10 cellular contexts compared by ENCODE assay signal in genomic region chr4:108072300-108072699, GRCh38.
A peak's percentile ranks its signal among the peaks of the same experiment; 100 is the strongest.
DNase-seq lines count a peak whose midpoint lies in the region; ATAC-seq, FAIRE-seq and TF ChIP-seq lines count a peak whose summit lies in the region.
"Had no signal": no experiment of that assay in that cellular context is flagged by ENCODE, and none has a peak within 500 bp of the region (broad histone marks: within the 10 kb centered on the region; RNA-seq: fewer than 3 reads in every experiment).

No MANE protein-coding gene starts in this region.

- peaks cover 2% of the 10 kb centered on the region for H3K27me3 Mint-ChIP-seq in HFFc6 (ENCODE audit: insufficient read depth)
- no peaks in the 10 kb centered on the region for H3K27me3 Mint-ChIP-seq in mesothelial cell of epicardium (ENCODE audit: low read depth)

- H4K20me1 ChIP-seq in BLaER1, result peaks cover 100% of the 10 kb centered on the region

- peak; percentile 64 for DNase-seq in effector CD8-positive, alpha-beta T cell (lab: John Stamatoyannopoulos, UW)
- DNase-seq in SIG-M5 treated with dmso at 0.1 percent for 504 hours (lab: John Stamatoyannopoulos, UW; ENCODE audit: unreplicated experiment), result no peak
- no peak for DNase-seq in HFFc6
- DNase-seq in mesothelial cell of epicardium (ENCODE audit: low spot score in 2 of 2, unreplicated experiment in 2 of 2), result no peak
- no peak for DNase-seq in frontal cortex (ENCODE audit: low spot score in 2 of 2)

- peaks cover 56% of the 10 kb centered on the region for H3K4me1 ChIP-seq in BLaER1

- peaks cover 93% of the 10 kb centered on the region for H3K36me3 ChIP-seq in BLaER1

- H3K4me3 ChIP-seq in BLaER1, result no peak overlapping the region
- H3K4me3 ChIP-seq: GM23338 had no signal

- peaks cover 9% of the 10 kb centered on the region; the same call in 1 of the 2 replicates for H3K4me1 Mint-ChIP-seq in HFFc6 (ENCODE audit: low read depth)
- peaks cover 5% of the 10 kb centered on the region for H3K4me1 Mint-ChIP-seq in mesothelial cell of epicardium
- H3K4me1 Mint-ChIP-seq: GM23338 had no signal

- TF ChIP-seq CTCF in VCaP (conservative IDR thresholded peaks at IDR 0.05) (no peak), HFFc6 (IDR thresholded peaks at IDR 0.05) (no peak), mesothelial cell of epicardium (IDR thresholded peaks at IDR 0.05; ENCODE audit: unreplicated experiment) (no peak)

- no peak overlapping the region for H3K9ac ChIP-seq in BLaER1

- FAIRE-seq in frontal cortex (lab: Jason Lieb, UNC), result no peak

- peak; percentile 93 for ATAC-seq in HG03025 (IDR thresholded peaks at IDR 0.05; ENCODE audit: low FRiP score, unreplicated experiment)
- ATAC-seq: GM23338 had no signal

- H3K9me3 Mint-ChIP-seq in HFFc6 (no peaks in the 10 kb centered on the region), mesothelial cell of epicardium (no peaks in the 10 kb centered on the region)
- H3K9me3 Mint-ChIP-seq: nephron had no signal

- peak overlapping the region; percentile 41 for H3K4me2 ChIP-seq in BLaER1
- H3K4me2 ChIP-seq: GM23338 had no signal

- H3K27ac ChIP-seq in BLaER1 (0 out of 2 replicates have a peak overlapping the region, but pooled peaks have one; percentile 21), VCaP (peak overlapping the region; percentile 65)

- H3K27ac Mint-ChIP-seq in HFFc6 (no peak overlapping the region), mesothelial cell of epicardium (no peak overlapping the region)
- H3K27ac Mint-ChIP-seq: GM23338, nephron had no signal

- no peaks in the 10 kb centered on the region for H3K9me3 ChIP-seq in BLaER1

- no peaks in the 10 kb centered on the region for H3K27me3 ChIP-seq in BLaER1

- no peak overlapping the region for H3K4me3 Mint-ChIP-seq in HFFc6
- H3K4me3 Mint-ChIP-seq in mesothelial cell of epicardium, result no peak overlapping the region
- H3K4me3 Mint-ChIP-seq: GM23338, nephron had no signal

- H3K36me3 Mint-ChIP-seq in HFFc6 (ENCODE audit: low read depth) (no peaks in the 10 kb centered on the region), mesothelial cell of epicardium (peaks cover 19% of the 10 kb centered on the region)
